In the genomic region with DNA sequence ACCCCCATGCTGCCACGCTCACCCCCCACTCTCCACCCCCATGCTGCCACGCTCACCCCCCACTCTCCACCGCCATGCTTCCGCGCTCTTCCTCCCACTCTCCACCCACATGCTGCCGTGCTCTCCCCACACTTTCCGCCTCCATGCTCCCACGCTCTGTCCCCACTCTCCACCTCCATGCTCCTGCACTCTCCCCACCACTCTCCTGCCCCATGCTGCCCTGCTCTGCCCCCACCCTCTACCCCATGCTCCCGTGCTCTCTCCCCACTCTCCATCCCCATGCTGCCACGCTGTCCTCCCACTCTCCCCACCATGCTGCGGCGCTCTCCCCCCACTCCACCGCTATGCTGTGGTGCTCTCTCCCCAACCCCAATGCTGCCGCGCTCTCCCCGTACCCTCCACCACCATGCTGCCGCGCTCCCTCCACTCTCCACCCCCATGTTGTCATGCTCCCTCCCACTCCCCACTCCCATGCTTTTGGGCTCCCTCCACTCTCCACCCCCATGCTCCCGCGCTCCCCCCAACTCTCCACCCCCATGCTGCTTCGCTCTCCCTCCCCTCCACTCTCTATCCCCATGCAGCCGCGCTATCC, we compare ENCODE assay signal across 30 cellular contexts. TPM values are rescaled to one million over a fixed set of nuclear protein-coding genes. Genes with fewer than 3 reads are reported as not detected.
"Had no signal": no experiment of that assay in that cellular context is flagged by ENCODE, and none has a peak within 500 bp of the region (broad histone marks: within the 10 kb centered on the region; RNA-seq: fewer than 3 reads in every experiment).

No MANE protein-coding gene starts in this region.

- H3K27me3 Mint-ChIP-seq: activated B cell treated with CpG ODN at 0.5 μM for 24 hours; activated CD8-positive, alpha-beta T cell treated with anti-CD3 and anti-CD28 coated beads for 36 hours; activated naive CD8-positive, alpha-beta T cell; activated T-helper 17 cell treated with anti-CD3 and anti-CD28 coated beads, Interleukin-2, amount 50 U/mL, for 72 hours had no signal

- H3K9me3 ChIP-seq: esophagus squamous epithelium, gastroesophageal sphincter had no signal

- H3K36me3 Mint-ChIP-seq: activated naive CD8-positive, alpha-beta T cell had no signal

- H3K27me3 ChIP-seq: brain microvascular endothelial cell, esophagus squamous epithelium had no signal

- H3K27ac Mint-ChIP-seq: activated B cell treated with CpG ODN at 0.5 μM for 24 hours; activated CD8-positive, alpha-beta T cell treated with anti-CD3 and anti-CD28 coated beads for 36 hours; activated naive CD8-positive, alpha-beta T cell; activated T-helper 17 cell treated with anti-CD3 and anti-CD28 coated beads, Interleukin-2, amount 50 U/mL, for 72 hours; T-helper 17 cell; T-helper 2 cell treated with Interferon-gamma antibody and Interleukin-4, amounts not matched to agents 5 μg/mL and 100 μg/mL, for 36 hours had no signal

- ATAC-seq: activated CD4-positive, CD25-positive, alpha-beta regulatory T cell treated with anti-CD3 and anti-CD28 coated beads, Interleukin-2, amount 50 U/mL, for 24 hours; activated CD8-positive, alpha-beta T cell treated with anti-CD3 and anti-CD28 coated beads for 36 hours; activated T-cell treated with anti-CD3 and anti-CD28 coated beads, Interleukin-2, amount 50 U/mL, for 4 hours; activated T-helper 17 cell treated with anti-CD3 and anti-CD28 coated beads, Interleukin-2, amount 50 U/mL, for 72 hours; T-helper 17 cell had no signal

- H3K4me3 Mint-ChIP-seq: activated B cell treated with CpG ODN at 0.5 μM for 24 hours; activated CD8-positive, alpha-beta T cell treated with anti-CD3 and anti-CD28 coated beads for 36 hours; activated naive CD8-positive, alpha-beta T cell; activated T-cell treated with anti-CD3 and anti-CD28 coated beads, Interleukin-2, amount 50 U/mL, for 4 hours; activated T-helper 17 cell treated with anti-CD3 and anti-CD28 coated beads, Interleukin-2, amount 50 U/mL, for 72 hours; T-helper 17 cell; T-helper 2 cell treated with Interferon-gamma antibody and Interleukin-4, amounts not matched to agents 5 μg/mL and 100 μg/mL, for 36 hours had no signal

- H3K4me1 Mint-ChIP-seq: activated B cell treated with CpG ODN at 0.5 μM for 24 hours; activated T-helper 17 cell treated with anti-CD3 and anti-CD28 coated beads, Interleukin-2, amount 50 U/mL, for 72 hours; T-helper 17 cell had no signal

- H3K4me3 ChIP-seq: esophagus squamous epithelium, gastroesophageal sphincter had no signal

- DNase-seq: activated B cell treated with CpG ODN at 0.5 μM for 24 hours; activated CD4-positive, alpha-beta T cell treated with anti-CD3 and anti-CD28 coated beads for 48 hours; activated CD4-positive, alpha-beta T cell treated with anti-CD3 and anti-CD28 coated beads, Interleukin-2, amount 50 U/mL, for 1 hour; activated CD4-positive, alpha-beta T cell treated with anti-CD3 and anti-CD28 coated beads, Interleukin-2, amount 50 U/mL, for 48 hours; activated CD8-positive, alpha-beta memory T cell treated with anti-CD3 and anti-CD28 coated beads for 24 hours; activated CD8-positive, alpha-beta T cell treated with anti-CD3 and anti-CD28 coated beads for 36 hours; activated effector memory CD4-positive, alpha-beta T cell treated with Interleukin-2 at 50 U/mL for 16 hours; activated gamma-delta T cell treated with Interleukin-2 at 50 U/mL for 16 hours; activated naive CD4-positive, alpha-beta T cell treated with anti-CD3 and anti-CD28 coated beads, Interleukin-2, amount 50 U/mL, for 16 hours; activated naive CD4-positive, alpha-beta T cell treated with Interleukin-2 at 50 U/mL for 16 hours; activated T-cell treated with anti-CD3 and anti-CD28 coated beads, Interleukin-2, amount 50 U/mL, for 4 hours; amniotic stem cell; anterior cingulate cortex; brain microvascular endothelial cell; caudate nucleus; cortex of kidney; dermis blood vessel endothelial cell; effector CD4-positive, alpha-beta T cell; esophagus squamous epithelium; foreskin melanocyte; T-helper 1 cell; T-helper 17 cell; T1000; WERI-Rb-1 had no signal

- H3K9me3 Mint-ChIP-seq: activated B cell treated with CpG ODN at 0.5 μM for 24 hours; activated CD8-positive, alpha-beta T cell treated with anti-CD3 and anti-CD28 coated beads for 36 hours; T-helper 2 cell treated with Interferon-gamma antibody and Interleukin-4, amounts not matched to agents 5 μg/mL and 100 μg/mL, for 36 hours had no signal

- H3K27ac ChIP-seq: brain microvascular endothelial cell, epithelial cell of prostate, esophagus squamous epithelium, gastroesophageal sphincter, WERI-Rb-1 had no signal

- H3K36me3 ChIP-seq: brain microvascular endothelial cell, esophagus squamous epithelium, gastroesophageal sphincter, WERI-Rb-1 had no signal

RNA-seq across cellular contexts. Expression of gene PDE10A, which starts 46.0 kb away (rescaled TPM):
- total RNA-seq: activated B cell treated with CpG ODN at 0.5 μM for 24 hours; activated CD8-positive, alpha-beta T cell treated with anti-CD3 and anti-CD28 coated beads for 36 hours; activated T-helper 17 cell treated with anti-CD3 and anti-CD28 coated beads, Interleukin-2, amount 50 U/mL, for 72 hours had no signal
